Comparison of ENCODE assay signal across 19 cellular contexts in genomic region chr12:41910578-41911331, GRCh38.
DNase-seq lines count a peak whose midpoint lies in the region; ATAC-seq and TF ChIP-seq lines count a peak whose summit lies in the region.
"Had no signal": no experiment of that assay in that cellular context is flagged by ENCODE, and none has a peak within 500 bp of the region (broad histone marks: within the 10 kb centered on the region; RNA-seq: fewer than 3 reads in every experiment).

No MANE protein-coding gene starts in this region.

- no peak overlapping the region for H3K27ac ChIP-seq in foreskin keratinocyte
- H3K27ac ChIP-seq: 22Rv1; BLaER1 treated with 17β-estradiol and CSF1 and Interleukin-3, amounts not matched to agents 10 nM and 100 nM; GM23248 had no signal

- no peaks in the 10 kb centered on the region for H3K27me3 Mint-ChIP-seq in brain
- H3K27me3 Mint-ChIP-seq: CD4-positive, alpha-beta T cell had no signal

- peak overlapping the region in 4 of 5 experiments; percentile 51 to 90 (median 84) for H3K27ac Mint-ChIP-seq in brain
- H3K27ac Mint-ChIP-seq: CD14-positive monocyte; CD4-positive, alpha-beta T cell; CD8-positive, alpha-beta memory T cell had no signal

- H3K27me3 ChIP-seq in foreskin keratinocyte, result no peaks in the 10 kb centered on the region
- H3K27me3 ChIP-seq: BE2C; BLaER1 treated with 17β-estradiol and CSF1 and Interleukin-3, amounts not matched to agents 10 nM and 100 nM had no signal

- peak overlapping the region in 1 of 5 experiments; percentile 15 for H3K4me3 Mint-ChIP-seq in brain
- H3K4me3 Mint-ChIP-seq: CD14-positive monocyte; CD4-positive, alpha-beta T cell; CD8-positive, alpha-beta memory T cell had no signal

- TF ChIP-seq CTCF in brain (conservative IDR thresholded peaks at IDR 0.05) (no peak), foreskin keratinocyte (conservative IDR thresholded peaks at IDR 0.05) (no peak)

- H3K9me3 Mint-ChIP-seq in brain, result peaks cover 0 to 5% (median 0%) of the 10 kb centered on the region in 5 experiments
- H3K9me3 Mint-ChIP-seq: CD4-positive, alpha-beta T cell had no signal

- no peaks in the 10 kb centered on the region for H3K36me3 Mint-ChIP-seq in brain
- H3K36me3 Mint-ChIP-seq: CD14-positive monocyte; CD8-positive, alpha-beta memory T cell had no signal

- no peaks in the 10 kb centered on the region for H3K4me1 ChIP-seq in foreskin keratinocyte
- H3K4me1 ChIP-seq: BE2C; BLaER1 treated with 17β-estradiol and CSF1 and Interleukin-3, amounts not matched to agents 10 nM and 100 nM had no signal

- H3K4me1 Mint-ChIP-seq in brain, result peaks cover 22% of the 10 kb centered on the region
- H3K4me1 Mint-ChIP-seq: CD8-positive, alpha-beta memory T cell had no signal

- peak; percentile 56 for ATAC-seq in foreskin keratinocyte
- no peak for ATAC-seq in HG02763 (IDR thresholded peaks at IDR 0.05; ENCODE audit: unreplicated experiment)
- ATAC-seq in HG03342 (IDR thresholded peaks at IDR 0.05; ENCODE audit: unreplicated experiment), result no peak

- DNase-seq in DMS 273 (lab: John Stamatoyannopoulos, UW; ENCODE audit: unreplicated experiment) (peak; percentile 9), DMS 273 treated with DMSO at 0.1 percent for 48 hours (lab: John Stamatoyannopoulos, UW) (no peak), foreskin keratinocyte (peak; percentile 37 to 70), activated gamma-delta T cell treated with Interleukin-2 at 50 U/mL for 16 hours (no peak), nucleus accumbens (lab: John Stamatoyannopoulos, UW) (no peak)
- DNase-seq: BE2C; CD4-positive, alpha-beta T cell; CD8-positive, alpha-beta memory T cell; DMS153; DND-41; GM23248; H7; HCEC 1CT had no signal

Comparison
In these comparisons a context has a peak if more than half of its experiments do, and no peak if none do; other contexts are left out.
1. DNase-seq: peak in DMS 273 (single experiment) and foreskin keratinocyte (2 of 2); none in DMS 273 treated with DMSO at 0.1 percent for 48 hours (single experiment), activated gamma-delta T cell treated with Interleukin-2 at 50 U/mL for 16 hours (single experiment) and nucleus accumbens (0 of 56).